In genomic region chr3:107392549-107393165, GRCh38 we compare ENCODE assay signal across 14 cellular contexts. TPM values are rescaled to one million over a fixed set of nuclear protein-coding genes. Genes with fewer than 3 reads are reported as not detected.
DNase-seq lines count a peak whose midpoint lies in the region; ATAC-seq lines count a peak whose summit lies in the region.
"Had no signal": no experiment of that assay in that cellular context is flagged by ENCODE, and none has a peak within 500 bp of the region (broad histone marks: within the 10 kb centered on the region; RNA-seq: fewer than 3 reads in every experiment).

No MANE protein-coding gene starts in this region.

- DNase-seq in EH (ENCODE audit: low read depth), result peak; percentile 90
- peak; percentile 64 for DNase-seq in NCI-H226
- peak; percentile 51 for DNase-seq in dedifferentiated amniotic fluid mesenchymal stem cell (ENCODE audit: extremely low spot score)
- no peak for DNase-seq in hypothalamus (lab: John Stamatoyannopoulos, UW)
- no peak for DNase-seq in NCI-H1694 (lab: John Stamatoyannopoulos, UW)
- DNase-seq: C1 segment of cervical spinal cord; colonic mucosa; NCI-H2171 treated with DMSO at 0.1 percent for 48 hours; stimulated activated CD4-positive, alpha-beta T cell treated with anti-CD3 and anti-CD28 coated beads, Interleukin-4, amount 100 ng/mL, for 24 hours had no signal

- peaks cover 7% of the 10 kb centered on the region for H3K4me1 ChIP-seq in mesodermal cell (ENCODE audit: control insufficient read depth, insufficient read depth, low read length, poor library complexity, severe bottlenecking)
- H3K4me1 ChIP-seq: colonic mucosa had no signal

- H3K4me3 ChIP-seq in mesodermal cell (ENCODE audit: extremely low read depth, insufficient read depth, low read length, poor library complexity, severe bottlenecking), result no peak overlapping the region
- H3K4me3 ChIP-seq: colonic mucosa, GM23338 had no signal

- ATAC-seq in GM19397 (IDR thresholded peaks at IDR 0.05; ENCODE audit: unreplicated experiment), result no peak
- ATAC-seq in HG03196 (IDR thresholded peaks at IDR 0.05; ENCODE audit: unreplicated experiment), result no peak
- ATAC-seq: GM23338; stimulated activated memory B cell treated with anti-CD40 and anti-IgM and Interleukin-4, amounts not matched to agents 10 μg/mL and 1 μg/mL and 100 μg/mL, for 72 hours had no signal

- no peaks in the 10 kb centered on the region for H3K36me3 ChIP-seq in mesodermal cell (ENCODE audit: control insufficient read depth, insufficient read depth, low read length)
- H3K36me3 ChIP-seq: colonic mucosa had no signal

- no peaks in the 10 kb centered on the region for H3K9me3 ChIP-seq in mesodermal cell (ENCODE audit: control insufficient read depth, low read length)
- H3K9me3 ChIP-seq: colonic mucosa had no signal

- 92 to 93% methylated on average over 2 to 3 of the region's 3 CpGs for WGBS in mesodermal cell (ENCODE audit: insufficient coverage in 2 of 2), 2 experiments

- H3K27ac ChIP-seq in mesodermal cell (ENCODE audit: low read depth, low read length, severe bottlenecking), result peak overlapping the region; percentile 43
- H3K27ac ChIP-seq: colonic mucosa had no signal

RNA-seq across cellular contexts. Expression of gene CCDC54, which starts 15.4 kb away (rescaled TPM):
- polyA plus RNA-seq in mesodermal cell (2013, experiment 1 of 2), result not detected
- polyA plus RNA-seq in mesodermal cell (2013, experiment 2 of 2), result not detected
- polyA plus RNA-seq: GM23338 had no signal

Comparison
In these comparisons a context has a peak if more than half of its experiments do, and no peak if none do; other contexts are left out.
1. DNase-seq: peak in EH (single experiment), NCI-H226 (single experiment) and dedifferentiated amniotic fluid mesenchymal stem cell (single experiment); none in hypothalamus (0 of 51) and NCI-H1694 (single experiment).